In genomic region chr1:25799758-25800537, GRCh38 we compare ENCODE assay signal across 8 cellular contexts. TPM values are rescaled to one million over a fixed set of nuclear protein-coding genes. Genes with fewer than 3 reads are reported as not detected.
DNase-seq lines count a peak whose midpoint lies in the region; ATAC-seq and TF ChIP-seq lines count a peak whose summit lies in the region.

Gene SELENON (plus strand): TSS chr1:25800193. CDS start chr1:25800231, 38 bp downstream.

- WGBS in heart right ventricle, 2 donors, result 1% methylated on average over 50 to 89 of the region's 91 CpGs
- 1 to 2% (median 2%) methylated on average over 38 to 91 of the region's 91 CpGs for WGBS in ovary, 3 donors

- H3K27me3 ChIP-seq in adipocyte (replicated peaks; ENCODE audit: control insufficient read depth, insufficient read depth, low read length), result no peaks in the 10 kb centered on the region
- H3K27me3 ChIP-seq in heart right ventricle, result no peaks in the 10 kb centered on the region
- H3K27me3 ChIP-seq in ovary, result no peaks in the 10 kb centered on the region

- DNase-seq in 8988T (peak; percentile 80), GM12864 (ENCODE audit: low read depth) (no peak), OCI-M1 (lab: John Stamatoyannopoulos, UW) (peak; percentile 52), adipocyte (ENCODE audit: low read depth) (peak; percentile 75), heart right ventricle (peak; percentile 84 to 85), ovary (peak; percentile 63 to 79 (median 78))

- intact Hi-C loops in heart right ventricle (cut with DNase I), result loop anchor here in 9 of 10 donors (2.0 to 10.0 kb wide), 11 partner anchors 53 to 298 kb away; no protein-coding TSS in a partner anchor
- intact Hi-C loops in ovary (cut with DNase I), result loop anchor here in 3 of 4 donors (5.0 to 10.0 kb wide), 6 partner anchors 55 to 1388 kb away; partner anchors contain the start of genes PAFAH2 (in 1 of the 3) and STPG1 (in 1 of the 3)

- H3K36me3 ChIP-seq in adipocyte (ENCODE audit: control insufficient read depth, insufficient read depth, low read length, severe bottlenecking) (no peaks in the 10 kb centered on the region), heart right ventricle (peaks cover 0 to 23% (median 0%) of the 10 kb centered on the region in 9 donors), ovary (no peaks in the 10 kb centered on the region)

- H3K4me3 ChIP-seq in GM12864 (ENCODE audit: low read depth, low read length) (peak within 1 kb of the TSS; percentile 36), adipocyte (ENCODE audit: low read length) (peak within 1 kb of the TSS; percentile 88), heart right ventricle (peak within 1 kb of the TSS; percentile 35 to 71 (median 65)), ovary (peak within 1 kb of the TSS; percentile 47)

- TF ChIP-seq EP300 in ovary (IDR thresholded peaks at IDR 0.05), result no peak

- TF ChIP-seq POLR2A in ovary (IDR thresholded peaks at IDR 0.05), result no peak

- H3K9me3 ChIP-seq in adipocyte (ENCODE audit: control insufficient read depth, low read length) (no peaks in the 10 kb centered on the region), heart right ventricle (no peaks in the 10 kb centered on the region), ovary (no peaks in the 10 kb centered on the region)

- ATAC-seq in heart right ventricle (peak; percentile 55 to 88 (median 79)), HG02763 (IDR thresholded peaks at IDR 0.05; ENCODE audit: unreplicated experiment) (no peak), GM21423 (IDR thresholded peaks at IDR 0.05; ENCODE audit: unreplicated experiment) (no peak)

- H3K27ac ChIP-seq in heart right ventricle (peak within 1 kb of the TSS; percentile 83 to 95 (median 90)), ovary (peak within 1 kb of the TSS; percentile 58 to 59)

- TF ChIP-seq CTCF in GM12864 (IDR thresholded peaks at IDR 0.05; ENCODE audit: low read depth, low read length, missing control alignments), result no peak
- no peak for TF ChIP-seq CTCF in heart right ventricle (IDR thresholded peaks at IDR 0.05)
- TF ChIP-seq CTCF in ovary (IDR thresholded peaks at IDR 0.05), result no peak

- peak within 1 kb of the TSS; percentile 87 for H3K9ac ChIP-seq in adipocyte (ENCODE audit: low read length)

- H3K4me1 ChIP-seq in adipocyte (ENCODE audit: control insufficient read depth, insufficient read depth, low read length) (peaks cover 26% of the 10 kb centered on the region), heart right ventricle (peaks cover 26 to 79% (median 69%) of the 10 kb centered on the region in 9 donors), ovary (ENCODE audit: insufficient read depth) (peaks cover 5% of the 10 kb centered on the region)

RNA-seq across cellular contexts. Expression of gene SELENON, which starts in this region (rescaled TPM):
- total RNA-seq in heart right ventricle (10 to 100 TPM; 32.5 to 75.1 (median 47.9) TPM), ovary (100 to 1,000 TPM in 1 of 7 donors, 10 to 100 TPM in 6; 13.9 to 139 (median 69.2) TPM)
- polyA plus RNA-seq in heart right ventricle (10 to 100 TPM; 36.4 to 37.2 TPM), ovary (10 to 100 TPM; 45.7 to 51.9 TPM)

Comparison
In these comparisons a context has a peak if more than half of its experiments do, and no peak if none do; other contexts are left out.
1. H3K4me3 ChIP-seq: peak in every context shown above with its lines; median percentile 88 in adipocyte; 65 in heart right ventricle; 47 in ovary; 36 in GM12864.
2. ATAC-seq: peak in heart right ventricle (8 of 8); none in HG02763 (single experiment) and GM21423 (single experiment).